Comparison of ENCODE assay signal across 2 cellular contexts in the genomic region with DNA sequence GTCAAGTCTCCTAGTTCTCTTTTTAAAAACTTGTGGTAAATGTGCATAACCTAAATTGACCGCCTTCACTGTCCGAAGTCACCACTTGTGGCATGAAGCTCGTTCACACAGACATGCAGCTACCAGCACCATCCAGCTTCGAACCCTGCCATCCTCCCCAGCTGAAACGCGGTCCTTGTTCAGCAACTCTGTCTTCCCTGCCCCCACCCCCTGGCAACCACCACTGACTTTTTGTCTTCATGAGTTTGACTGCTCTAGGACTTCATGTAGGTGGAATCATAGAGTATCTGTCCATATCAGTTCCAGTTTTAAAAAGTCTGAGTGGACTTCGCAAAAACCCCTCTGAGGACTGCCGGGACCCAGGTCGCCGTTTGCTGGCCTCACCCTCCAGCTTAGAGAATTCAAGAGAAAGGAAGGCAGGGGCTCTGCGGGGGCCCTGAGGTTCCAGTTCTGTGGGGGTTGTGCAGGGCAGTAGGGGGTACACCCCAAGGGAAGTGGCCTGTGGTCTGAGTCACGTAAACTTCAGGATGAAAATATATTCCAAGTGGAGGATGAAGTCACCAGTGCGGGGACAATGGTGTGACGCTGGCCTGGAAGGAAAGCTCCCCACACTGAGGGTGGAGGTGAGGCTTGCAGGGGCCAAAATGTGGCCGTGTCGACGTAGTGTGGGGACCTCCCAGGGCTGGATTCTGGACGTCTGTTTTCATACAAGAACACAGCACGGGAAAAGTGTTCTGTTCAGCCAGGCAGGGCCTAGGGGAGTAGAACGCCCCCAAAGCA.
TF ChIP-seq lines count a peak whose summit lies in the region.

No MANE protein-coding gene starts in this region.

TF ChIP-seq in IMR-90, 13 proteins besides CTCF, POLR2A, EP300 and RAD21:
- TF ChIP-seq MAFK (IDR thresholded peaks at IDR 0.05; ENCODE audit: low read depth, low read length) (no peak), BHLHE40 (IDR thresholded peaks at IDR 0.05; ENCODE audit: low read depth, low read length) (no peak), MXI1 (IDR thresholded peaks at IDR 0.05; ENCODE audit: borderline replicate concordance, low read depth, low read length) (no peak), NFE2L2 (IDR thresholded peaks at IDR 0.05; ENCODE audit: low read depth, low read length) (no peak)
TF ChIP-seq in IMR-90: peak in this region for 0.

TF ChIP-seq in GM23338, 12 proteins besides CTCF, POLR2A, EP300 and RAD21:
- TF ChIP-seq EZH2 (IDR thresholded peaks at IDR 0.05; ENCODE audit: low read depth, unreplicated experiment) = no peak
